ENCODE assay signal across 1 cellular context in the genomic region with DNA sequence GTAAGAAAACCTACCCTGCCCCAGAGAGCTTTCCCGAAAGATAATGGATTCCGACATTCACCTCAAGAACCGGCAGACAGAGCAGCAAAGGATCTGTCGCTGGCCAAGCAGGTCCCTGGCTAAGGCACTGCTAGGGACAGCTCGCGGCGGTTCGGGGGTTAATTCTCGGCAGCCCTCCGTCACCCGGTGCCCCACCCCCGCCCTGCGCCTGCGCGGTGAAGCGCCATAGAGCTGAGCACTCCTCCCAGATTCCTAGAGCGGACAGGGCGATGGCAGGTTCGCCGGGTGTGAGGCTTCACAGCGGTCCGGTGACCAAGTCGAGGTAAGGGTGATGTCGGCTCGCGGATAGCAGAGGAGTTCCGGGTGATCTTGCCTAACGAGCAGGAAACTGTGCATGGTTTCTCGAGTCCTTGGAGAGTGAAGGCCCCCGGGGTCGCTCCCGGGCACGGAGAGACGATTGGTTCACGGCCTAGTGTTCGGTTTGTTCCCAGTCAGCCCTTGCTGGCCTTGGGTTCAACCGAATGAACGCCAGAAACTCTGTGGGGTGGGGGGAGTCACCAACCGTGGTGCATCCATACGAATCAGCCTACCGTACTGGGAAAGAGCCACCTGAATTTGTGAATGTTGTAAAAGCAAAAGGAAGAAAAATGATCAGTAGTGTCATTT.
A peak's percentile ranks its signal among the peaks of the same experiment; 100 is the strongest.
TF ChIP-seq lines count a peak whose summit lies in the region.

A gene (minus strand): TSS at position 160 of the 666 bp plus-strand sequence. CDS start 25,877 bp downstream, outside the sequence.

TF ChIP-seq in HepG2, 621 proteins besides CTCF, POLR2A, EP300 and RAD21 (continued from another document and continues in another):
- TF ChIP-seq ZMYM2 (CRISPR knock-in tag; IDR thresholded peaks at IDR 0.05) (peak; percentile 91), ZNF616 (CRISPR knock-in tag; IDR thresholded peaks at IDR 0.05; ENCODE audit: low read depth) (peak; percentile 79; the same call in 1 of the 2 replicates), ZNF430 (CRISPR knock-in tag; IDR thresholded peaks at IDR 0.05) (peak; percentile 99), ZNF274 (CRISPR knock-in tag; IDR thresholded peaks at IDR 0.05) (peak; percentile 91), SALL2 (CRISPR knock-in tag; IDR thresholded peaks at IDR 0.05) (peak; percentile 96), RBFOX2 (IDR thresholded peaks at IDR 0.05; ENCODE audit: low read depth, low read length) (peak; percentile 79), NR1H2 (CRISPR knock-in tag; IDR thresholded peaks at IDR 0.05; ENCODE audit: borderline replicate concordance, low read depth) (peak; percentile 43; the same call in 1 of the 2 replicates), MATR3 (CRISPR knock-in tag; IDR thresholded peaks at IDR 0.05) (no peak), ZNF263 (CRISPR knock-in tag; IDR thresholded peaks at IDR 0.05) (peak; percentile 42), ZNF501 (CRISPR knock-in tag; IDR thresholded peaks at IDR 0.05) (peak; percentile 89), RFXAP (CRISPR knock-in tag; IDR thresholded peaks at IDR 0.05; ENCODE audit: borderline replicate concordance) (peak; percentile 55; the same call in 1 of the 2 replicates), ZNF614 (CRISPR knock-in tag; IDR thresholded peaks at IDR 0.05; ENCODE audit: borderline replicate concordance) (no peak; the same call in 1 of the 2 replicates), GFI1 (CRISPR knock-in tag; IDR thresholded peaks at IDR 0.05; ENCODE audit: borderline replicate concordance) (peak; percentile 62; the same call in 1 of the 2 replicates), ATF7-NPFF (CRISPR knock-in tag; IDR thresholded peaks at IDR 0.05; ENCODE audit: low read depth) (peak; percentile 62; the same call in 1 of the 2 replicates), KAT8 (CRISPR knock-in tag; IDR thresholded peaks at IDR 0.05) (peak; percentile 96), NFKBIZ (CRISPR knock-in tag; IDR thresholded peaks at IDR 0.05) (0 out of 2 replicates have a peak, but pooled peaks have one; percentile 27), ZFP90 (CRISPR knock-in tag; IDR thresholded peaks at IDR 0.05; ENCODE audit: borderline replicate concordance) (peak; percentile 92; the same call in 1 of the 2 replicates), ZNF547 (CRISPR knock-in tag; IDR thresholded peaks at IDR 0.05) (peak; percentile 95; the same call in 1 of the 2 replicates), ZNF598 (CRISPR knock-in tag; IDR thresholded peaks at IDR 0.05; ENCODE audit: borderline replicate concordance) (peak; percentile 47; the same call in 1 of the 2 replicates), CENPX (CRISPR knock-in tag; IDR thresholded peaks at IDR 0.05) (no peak), SMAD1 (CRISPR knock-in tag; IDR thresholded peaks at IDR 0.05; ENCODE audit: borderline replicate concordance, low read depth) (peak; percentile 74; the same call in 1 of the 2 replicates), MAFF (IDR thresholded peaks at IDR 0.05; ENCODE audit: low read depth, low read length) (no peak), MTF2 (CRISPR knock-in tag; IDR thresholded peaks at IDR 0.05; ENCODE audit: borderline replicate concordance) (no peak; the same call in 1 of the 2 replicates), KLF9 (CRISPR knock-in tag; IDR thresholded peaks at IDR 0.05; ENCODE audit: low read depth) (peak; percentile 57; the same call in 1 of the 2 replicates), ATRX (CRISPR knock-in tag; IDR thresholded peaks at IDR 0.05; ENCODE audit: borderline replicate concordance) (no peak), HOXA5 (CRISPR knock-in tag; IDR thresholded peaks at IDR 0.05) (peak; percentile 43; the same call in 1 of the 2 replicates), ZNF747 (CRISPR knock-in tag; IDR thresholded peaks at IDR 0.05; ENCODE audit: borderline replicate concordance) (peak; percentile 95), KDM4B (CRISPR knock-in tag; IDR thresholded peaks at IDR 0.05) (no peak; the same call in 1 of the 2 replicates), PRPF4 (IDR thresholded peaks at IDR 0.05; ENCODE audit: low read depth, low read length, poor library complexity, severe bottlenecking) (peak; percentile 11), CHCHD3 (CRISPR knock-in tag; IDR thresholded peaks at IDR 0.05) (no peak), ZNF550 (CRISPR knock-in tag; IDR thresholded peaks at IDR 0.05; ENCODE audit: borderline replicate concordance) (0 out of 2 replicates have a peak, but pooled peaks have one; percentile 91)
- TF ChIP-seq, protein P1, sequence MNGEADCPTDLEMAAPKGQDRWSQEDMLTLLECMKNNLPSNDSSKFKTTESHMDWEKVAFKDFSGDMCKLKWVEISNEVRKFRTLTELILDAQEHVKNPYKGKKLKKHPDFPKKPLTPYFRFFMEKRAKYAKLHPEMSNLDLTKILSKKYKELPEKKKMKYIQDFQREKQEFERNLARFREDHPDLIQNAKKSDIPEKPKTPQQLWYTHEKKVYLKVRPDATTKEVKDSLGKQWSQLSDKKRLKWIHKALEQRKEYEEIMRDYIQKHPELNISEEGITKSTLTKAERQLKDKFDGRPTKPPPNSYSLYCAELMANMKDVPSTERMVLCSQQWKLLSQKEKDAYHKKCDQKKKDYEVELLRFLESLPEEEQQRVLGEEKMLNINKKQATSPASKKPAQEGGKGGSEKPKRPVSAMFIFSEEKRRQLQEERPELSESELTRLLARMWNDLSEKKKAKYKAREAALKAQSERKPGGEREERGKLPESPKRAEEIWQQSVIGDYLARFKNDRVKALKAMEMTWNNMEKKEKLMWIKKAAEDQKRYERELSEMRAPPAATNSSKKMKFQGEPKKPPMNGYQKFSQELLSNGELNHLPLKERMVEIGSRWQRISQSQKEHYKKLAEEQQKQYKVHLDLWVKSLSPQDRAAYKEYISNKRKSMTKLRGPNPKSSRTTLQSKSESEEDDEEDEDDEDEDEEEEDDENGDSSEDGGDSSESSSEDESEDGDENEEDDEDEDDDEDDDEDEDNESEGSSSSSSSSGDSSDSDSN (CRISPR knock-in tag; IDR thresholded peaks at IDR 0.05): peak; percentile 72
- TF ChIP-seq, protein P2, sequence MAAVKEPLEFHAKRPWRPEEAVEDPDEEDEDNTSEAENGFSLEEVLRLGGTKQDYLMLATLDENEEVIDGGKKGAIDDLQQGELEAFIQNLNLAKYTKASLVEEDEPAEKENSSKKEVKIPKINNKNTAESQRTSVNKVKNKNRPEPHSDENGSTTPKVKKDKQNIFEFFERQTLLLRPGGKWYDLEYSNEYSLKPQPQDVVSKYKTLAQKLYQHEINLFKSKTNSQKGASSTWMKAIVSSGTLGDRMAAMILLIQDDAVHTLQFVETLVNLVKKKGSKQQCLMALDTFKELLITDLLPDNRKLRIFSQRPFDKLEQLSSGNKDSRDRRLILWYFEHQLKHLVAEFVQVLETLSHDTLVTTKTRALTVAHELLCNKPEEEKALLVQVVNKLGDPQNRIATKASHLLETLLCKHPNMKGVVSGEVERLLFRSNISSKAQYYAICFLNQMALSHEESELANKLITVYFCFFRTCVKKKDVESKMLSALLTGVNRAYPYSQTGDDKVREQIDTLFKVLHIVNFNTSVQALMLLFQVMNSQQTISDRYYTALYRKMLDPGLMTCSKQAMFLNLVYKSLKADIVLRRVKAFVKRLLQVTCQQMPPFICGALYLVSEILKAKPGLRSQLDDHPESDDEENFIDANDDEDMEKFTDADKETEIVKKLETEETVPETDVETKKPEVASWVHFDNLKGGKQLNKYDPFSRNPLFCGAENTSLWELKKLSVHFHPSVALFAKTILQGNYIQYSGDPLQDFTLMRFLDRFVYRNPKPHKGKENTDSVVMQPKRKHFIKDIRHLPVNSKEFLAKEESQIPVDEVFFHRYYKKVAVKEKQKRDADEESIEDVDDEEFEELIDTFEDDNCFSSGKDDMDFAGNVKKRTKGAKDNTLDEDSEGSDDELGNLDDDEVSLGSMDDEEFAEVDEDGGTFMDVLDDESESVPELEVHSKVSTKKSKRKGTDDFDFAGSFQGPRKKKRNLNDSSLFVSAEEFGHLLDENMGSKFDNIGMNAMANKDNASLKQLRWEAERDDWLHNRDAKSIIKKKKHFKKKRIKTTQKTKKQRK (IDR thresholded peaks at IDR 0.05; ENCODE audit: low read length): no peak
- TF ChIP-seq, protein P3, sequence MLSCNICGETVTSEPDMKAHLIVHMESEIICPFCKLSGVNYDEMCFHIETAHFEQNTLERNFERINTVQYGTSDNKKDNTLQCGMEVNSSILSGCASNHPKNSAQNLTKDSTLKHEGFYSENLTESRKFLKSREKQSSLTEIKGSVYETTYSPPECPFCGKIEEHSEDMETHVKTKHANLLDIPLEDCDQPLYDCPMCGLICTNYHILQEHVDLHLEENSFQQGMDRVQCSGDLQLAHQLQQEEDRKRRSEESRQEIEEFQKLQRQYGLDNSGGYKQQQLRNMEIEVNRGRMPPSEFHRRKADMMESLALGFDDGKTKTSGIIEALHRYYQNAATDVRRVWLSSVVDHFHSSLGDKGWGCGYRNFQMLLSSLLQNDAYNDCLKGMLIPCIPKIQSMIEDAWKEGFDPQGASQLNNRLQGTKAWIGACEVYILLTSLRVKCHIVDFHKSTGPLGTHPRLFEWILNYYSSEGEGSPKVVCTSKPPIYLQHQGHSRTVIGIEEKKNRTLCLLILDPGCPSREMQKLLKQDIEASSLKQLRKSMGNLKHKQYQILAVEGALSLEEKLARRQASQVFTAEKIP (CRISPR knock-in tag; IDR thresholded peaks at IDR 0.05; ENCODE audit: borderline replicate concordance): 0 out of 2 replicates have a peak, but pooled peaks have one; percentile 69
- TF ChIP-seq, protein P4, sequence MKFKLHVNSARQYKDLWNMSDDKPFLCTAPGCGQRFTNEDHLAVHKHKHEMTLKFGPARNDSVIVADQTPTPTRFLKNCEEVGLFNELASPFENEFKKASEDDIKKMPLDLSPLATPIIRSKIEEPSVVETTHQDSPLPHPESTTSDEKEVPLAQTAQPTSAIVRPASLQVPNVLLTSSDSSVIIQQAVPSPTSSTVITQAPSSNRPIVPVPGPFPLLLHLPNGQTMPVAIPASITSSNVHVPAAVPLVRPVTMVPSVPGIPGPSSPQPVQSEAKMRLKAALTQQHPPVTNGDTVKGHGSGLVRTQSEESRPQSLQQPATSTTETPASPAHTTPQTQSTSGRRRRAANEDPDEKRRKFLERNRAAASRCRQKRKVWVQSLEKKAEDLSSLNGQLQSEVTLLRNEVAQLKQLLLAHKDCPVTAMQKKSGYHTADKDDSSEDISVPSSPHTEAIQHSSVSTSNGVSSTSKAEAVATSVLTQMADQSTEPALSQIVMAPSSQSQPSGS (CRISPR knock-in tag; IDR thresholded peaks at IDR 0.05): peak; percentile 84
- TF ChIP-seq, protein P5, sequence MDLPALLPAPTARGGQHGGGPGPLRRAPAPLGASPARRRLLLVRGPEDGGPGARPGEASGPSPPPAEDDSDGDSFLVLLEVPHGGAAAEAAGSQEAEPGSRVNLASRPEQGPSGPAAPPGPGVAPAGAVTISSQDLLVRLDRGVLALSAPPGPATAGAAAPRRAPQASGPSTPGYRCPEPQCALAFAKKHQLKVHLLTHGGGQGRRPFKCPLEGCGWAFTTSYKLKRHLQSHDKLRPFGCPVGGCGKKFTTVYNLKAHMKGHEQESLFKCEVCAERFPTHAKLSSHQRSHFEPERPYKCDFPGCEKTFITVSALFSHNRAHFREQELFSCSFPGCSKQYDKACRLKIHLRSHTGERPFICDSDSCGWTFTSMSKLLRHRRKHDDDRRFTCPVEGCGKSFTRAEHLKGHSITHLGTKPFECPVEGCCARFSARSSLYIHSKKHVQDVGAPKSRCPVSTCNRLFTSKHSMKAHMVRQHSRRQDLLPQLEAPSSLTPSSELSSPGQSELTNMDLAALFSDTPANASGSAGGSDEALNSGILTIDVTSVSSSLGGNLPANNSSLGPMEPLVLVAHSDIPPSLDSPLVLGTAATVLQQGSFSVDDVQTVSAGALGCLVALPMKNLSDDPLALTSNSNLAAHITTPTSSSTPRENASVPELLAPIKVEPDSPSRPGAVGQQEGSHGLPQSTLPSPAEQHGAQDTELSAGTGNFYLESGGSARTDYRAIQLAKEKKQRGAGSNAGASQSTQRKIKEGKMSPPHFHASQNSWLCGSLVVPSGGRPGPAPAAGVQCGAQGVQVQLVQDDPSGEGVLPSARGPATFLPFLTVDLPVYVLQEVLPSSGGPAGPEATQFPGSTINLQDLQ (CRISPR knock-in tag; IDR thresholded peaks at IDR 0.05): peak; percentile 94; the same call in 1 of the 2 replicates
- TF ChIP-seq, protein P6, sequence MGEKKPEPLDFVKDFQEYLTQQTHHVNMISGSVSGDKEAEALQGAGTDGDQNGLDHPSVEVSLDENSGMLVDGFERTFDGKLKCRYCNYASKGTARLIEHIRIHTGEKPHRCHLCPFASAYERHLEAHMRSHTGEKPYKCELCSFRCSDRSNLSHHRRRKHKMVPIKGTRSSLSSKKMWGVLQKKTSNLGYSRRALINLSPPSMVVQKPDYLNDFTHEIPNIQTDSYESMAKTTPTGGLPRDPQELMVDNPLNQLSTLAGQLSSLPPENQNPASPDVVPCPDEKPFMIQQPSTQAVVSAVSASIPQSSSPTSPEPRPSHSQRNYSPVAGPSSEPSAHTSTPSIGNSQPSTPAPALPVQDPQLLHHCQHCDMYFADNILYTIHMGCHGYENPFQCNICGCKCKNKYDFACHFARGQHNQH (CRISPR knock-in tag; IDR thresholded peaks at IDR 0.05): peak; percentile 78
- TF ChIP-seq, protein P7, sequence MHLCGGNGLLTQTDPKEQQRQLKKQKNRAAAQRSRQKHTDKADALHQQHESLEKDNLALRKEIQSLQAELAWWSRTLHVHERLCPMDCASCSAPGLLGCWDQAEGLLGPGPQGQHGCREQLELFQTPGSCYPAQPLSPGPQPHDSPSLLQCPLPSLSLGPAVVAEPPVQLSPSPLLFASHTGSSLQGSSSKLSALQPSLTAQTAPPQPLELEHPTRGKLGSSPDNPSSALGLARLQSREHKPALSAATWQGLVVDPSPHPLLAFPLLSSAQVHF (CRISPR knock-in tag; IDR thresholded peaks at IDR 0.05): no peak
- TF ChIP-seq, protein P8, sequence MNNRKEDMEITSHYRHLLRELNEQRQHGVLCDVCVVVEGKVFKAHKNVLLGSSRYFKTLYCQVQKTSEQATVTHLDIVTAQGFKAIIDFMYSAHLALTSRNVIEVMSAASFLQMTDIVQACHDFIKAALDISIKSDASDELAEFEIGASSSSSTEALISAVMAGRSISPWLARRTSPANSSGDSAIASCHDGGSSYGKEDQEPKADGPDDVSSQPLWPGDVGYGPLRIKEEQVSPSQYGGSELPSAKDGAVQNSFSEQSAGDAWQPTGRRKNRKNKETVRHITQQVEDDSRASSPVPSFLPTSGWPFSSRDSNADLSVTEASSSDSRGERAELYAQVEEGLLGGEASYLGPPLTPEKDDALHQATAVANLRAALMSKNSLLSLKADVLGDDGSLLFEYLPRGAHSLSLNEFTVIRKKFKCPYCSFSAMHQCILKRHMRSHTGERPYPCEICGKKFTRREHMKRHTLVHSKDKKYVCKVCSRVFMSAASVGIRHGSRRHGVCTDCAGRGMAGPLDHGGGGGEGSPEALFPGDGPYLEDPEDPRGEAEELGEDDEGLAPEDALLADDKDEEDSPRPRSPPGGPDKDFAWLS (CRISPR knock-in tag; IDR thresholded peaks at IDR 0.05; ENCODE audit: borderline replicate concordance): no peak
- TF ChIP-seq, protein P9, sequence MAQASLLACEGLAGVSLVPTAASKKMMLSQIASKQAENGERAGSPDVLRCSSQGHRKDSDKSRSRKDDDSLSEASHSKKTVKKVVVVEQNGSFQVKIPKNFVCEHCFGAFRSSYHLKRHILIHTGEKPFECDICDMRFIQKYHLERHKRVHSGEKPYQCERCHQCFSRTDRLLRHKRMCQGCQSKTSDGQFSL (CRISPR knock-in tag; IDR thresholded peaks at IDR 0.05): peak; percentile 45; the same call in 1 of the 2 replicates
- TF ChIP-seq, protein P10, sequence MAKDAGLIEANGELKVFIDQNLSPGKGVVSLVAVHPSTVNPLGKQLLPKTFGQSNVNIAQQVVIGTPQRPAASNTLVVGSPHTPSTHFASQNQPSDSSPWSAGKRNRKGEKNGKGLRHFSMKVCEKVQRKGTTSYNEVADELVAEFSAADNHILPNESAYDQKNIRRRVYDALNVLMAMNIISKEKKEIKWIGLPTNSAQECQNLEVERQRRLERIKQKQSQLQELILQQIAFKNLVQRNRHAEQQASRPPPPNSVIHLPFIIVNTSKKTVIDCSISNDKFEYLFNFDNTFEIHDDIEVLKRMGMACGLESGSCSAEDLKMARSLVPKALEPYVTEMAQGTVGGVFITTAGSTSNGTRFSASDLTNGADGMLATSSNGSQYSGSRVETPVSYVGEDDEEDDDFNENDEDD (CRISPR knock-in tag; IDR thresholded peaks at IDR 0.05; ENCODE audit: borderline replicate concordance): peak; percentile 41; the same call in 1 of the 2 replicates
